Comparison of ENCODE assay signal across 10 cellular contexts in genomic region chr14:71117839-71118743, GRCh38.
DNase-seq lines count a peak whose midpoint lies in the region; ATAC-seq and TF ChIP-seq lines count a peak whose summit lies in the region.
"Had no signal": no experiment of that assay in that cellular context is flagged by ENCODE, and none has a peak within 500 bp of the region (broad histone marks: within the 10 kb centered on the region; RNA-seq: fewer than 3 reads in every experiment).

No MANE protein-coding gene starts in this region.

- H3K27me3 ChIP-seq in foreskin keratinocyte (no peaks in the 10 kb centered on the region), smooth muscle cell (ENCODE audit: low read depth) (no peaks in the 10 kb centered on the region), H7 (ENCODE audit: control insufficient read depth, insufficient read depth, low read length) (no peaks in the 10 kb centered on the region)

- H3K36me3 ChIP-seq in smooth muscle cell (ENCODE audit: low read depth) (no peaks in the 10 kb centered on the region), H7 (replicated peaks; ENCODE audit: control insufficient read depth, insufficient read depth, low read length) (no peaks in the 10 kb centered on the region)

- H3K27ac ChIP-seq in foreskin keratinocyte (peak overlapping the region; percentile 99), smooth muscle cell (ENCODE audit: low read depth) (peak overlapping the region; percentile 100)
- H3K27ac ChIP-seq: A549 had no signal

- 29% methylated on average over 10 of the region's 10 CpGs for WGBS in smooth muscle cell (ENCODE audit: low lambda C conversion rate)

- H3K4me2 ChIP-seq in smooth muscle cell, result peak overlapping the region; percentile 75
- H3K4me2 ChIP-seq: A549 had no signal

- POLR2A ChIA-PET in activated CD4-positive, alpha-beta memory T cell treated with anti-CD3 and anti-CD28 coated beads for 36 hours (lab: Charles Lee), result interaction anchor here (0.6 to 0.7 kb wide), 2 partner anchors 30 to 281 kb away, joined by 3 read pairs; no protein-coding TSS in a partner anchor
- POLR2A ChIA-PET in activated CD4-positive, alpha-beta memory T cell treated with anti-CD3 and anti-CD28 coated beads, Interleukin-2, amount 10 ng/mL, durations not matched to agents 7 days and 5 days (lab: Charles Lee), result interaction anchor here (1.1 kb wide), 1 partner anchor 13 kb away, joined by 3 read pairs; no protein-coding TSS in a partner anchor

- no peaks in the 10 kb centered on the region for H3K9me3 ChIP-seq in smooth muscle cell (replicated peaks; ENCODE audit: low read depth)
- H3K9me3 ChIP-seq: A549 had no signal

- H4K20me1 ChIP-seq in smooth muscle cell (ENCODE audit: low read depth), result no peaks in the 10 kb centered on the region

- peak overlapping the region; percentile 96 for H3K9ac ChIP-seq in smooth muscle cell (ENCODE audit: low read depth)

- peak overlapping the region; percentile 5 for H2AFZ ChIP-seq in smooth muscle cell (ENCODE audit: low read depth)

- DNase-seq in activated CD4-positive, alpha-beta memory T cell treated with anti-CD3 and anti-CD28 coated beads for 36 hours, result peak; percentile 23
- no peak for DNase-seq in activated CD4-positive, alpha-beta memory T cell treated with anti-CD3 and anti-CD28 coated beads, Interleukin-2, amount 10 ng/mL, durations not matched to agents 7 days and 5 days
- DNase-seq in T1000 (lab: John Stamatoyannopoulos, UW), result peak; percentile 86
- DNase-seq in foreskin keratinocyte, result peak; percentile 96 to 98
- DNase-seq in smooth muscle cell (lab: John Stamatoyannopoulos, UW; ENCODE audit: unreplicated experiment), result no peak
- no peak for DNase-seq in H7
- DNase-seq in hepatic stellate cell (ENCODE audit: low spot score), result no peak
- DNase-seq: SW 1271 had no signal

- H3K79me2 ChIP-seq in smooth muscle cell (ENCODE audit: low read depth), result no peaks in the 10 kb centered on the region

- peak overlapping the region; percentile 85 for H3K27ac Mint-ChIP-seq in activated CD4-positive, alpha-beta memory T cell treated with anti-CD3 and anti-CD28 coated beads for 36 hours
- H3K27ac Mint-ChIP-seq in activated CD4-positive, alpha-beta memory T cell treated with anti-CD3 and anti-CD28 coated beads, Interleukin-2, amount 10 ng/mL, durations not matched to agents 7 days and 5 days, result no peak overlapping the region

- peaks cover 22% of the 10 kb centered on the region for H3F3A ChIP-seq in smooth muscle cell (ENCODE audit: low read depth)

- intact Hi-C loops in activated CD4-positive, alpha-beta memory T cell treated with anti-CD3 and anti-CD28 coated beads for 36 hours (cut with micrococcal nuclease), result loop anchor here (10.0 kb wide), 1 partner anchor 207 kb away; the partner anchor contains the start of gene SIPA1L1

- TF ChIP-seq CTCF in foreskin keratinocyte (conservative IDR thresholded peaks at IDR 0.05) (no peak), smooth muscle cell (IDR thresholded peaks at IDR 0.05; ENCODE audit: borderline replicate concordance, insufficient read depth, poor library complexity, severe bottlenecking) (no peak)

- CTCF ChIA-PET in activated CD4-positive, alpha-beta memory T cell treated with anti-CD3 and anti-CD28 coated beads for 36 hours (lab: Charles Lee), result interaction anchor here (0.6 to 3.0 kb wide), 5 partner anchors 14 to 631 kb away, joined by 3 to 17 read pairs (median 3); partner anchors contain the start of gene PCNX1
- CTCF ChIA-PET in activated CD4-positive, alpha-beta memory T cell treated with anti-CD3 and anti-CD28 coated beads, Interleukin-2, amount 10 ng/mL, durations not matched to agents 7 days and 5 days (lab: Charles Lee), result no interaction called here

- ATAC-seq in foreskin keratinocyte, result peak; percentile 94
- ATAC-seq in GM19351 (IDR thresholded peaks at IDR 0.05; ENCODE audit: unreplicated experiment), result no peak

- no peak overlapping the region for H3K4me3 Mint-ChIP-seq in activated CD4-positive, alpha-beta memory T cell treated with anti-CD3 and anti-CD28 coated beads for 36 hours
- H3K4me3 Mint-ChIP-seq in activated CD4-positive, alpha-beta memory T cell treated with anti-CD3 and anti-CD28 coated beads, Interleukin-2, amount 10 ng/mL, durations not matched to agents 7 days and 5 days, result no peak overlapping the region

- H3K27me3 Mint-ChIP-seq in activated CD4-positive, alpha-beta memory T cell treated with anti-CD3 and anti-CD28 coated beads for 36 hours, result no peaks in the 10 kb centered on the region
- no peaks in the 10 kb centered on the region for H3K27me3 Mint-ChIP-seq in activated CD4-positive, alpha-beta memory T cell treated with anti-CD3 and anti-CD28 coated beads, Interleukin-2, amount 10 ng/mL, durations not matched to agents 7 days and 5 days

- H3K36me3 Mint-ChIP-seq in activated CD4-positive, alpha-beta memory T cell treated with anti-CD3 and anti-CD28 coated beads for 36 hours, result peaks cover 8% of the 10 kb centered on the region
- H3K36me3 Mint-ChIP-seq in activated CD4-positive, alpha-beta memory T cell treated with anti-CD3 and anti-CD28 coated beads, Interleukin-2, amount 10 ng/mL, durations not matched to agents 7 days and 5 days (ENCODE audit: low read depth), result peaks cover 15% of the 10 kb centered on the region

- peaks cover 24% of the 10 kb centered on the region for H3K4me1 Mint-ChIP-seq in activated CD4-positive, alpha-beta memory T cell treated with anti-CD3 and anti-CD28 coated beads for 36 hours (ENCODE audit: low read depth)
- peaks cover 10% of the 10 kb centered on the region for H3K4me1 Mint-ChIP-seq in activated CD4-positive, alpha-beta memory T cell treated with anti-CD3 and anti-CD28 coated beads, Interleukin-2, amount 10 ng/mL, durations not matched to agents 7 days and 5 days

- H3K9me3 Mint-ChIP-seq in activated CD4-positive, alpha-beta memory T cell treated with anti-CD3 and anti-CD28 coated beads for 36 hours, result no peaks in the 10 kb centered on the region
- H3K9me3 Mint-ChIP-seq in activated CD4-positive, alpha-beta memory T cell treated with anti-CD3 and anti-CD28 coated beads, Interleukin-2, amount 10 ng/mL, durations not matched to agents 7 days and 5 days, result no peaks in the 10 kb centered on the region

- H3K4me1 ChIP-seq in foreskin keratinocyte (peaks cover 33% of the 10 kb centered on the region), smooth muscle cell (ENCODE audit: low read depth) (peaks cover 30% of the 10 kb centered on the region)

- H3K4me3 ChIP-seq in smooth muscle cell (no peak overlapping the region), H7 (ENCODE audit: insufficient read depth, low read depth, low read length) (no peak overlapping the region)
- H3K4me3 ChIP-seq: A549 had no signal

Comparison
In these comparisons a context has a peak if more than half of its experiments do, and no peak if none do; other contexts are left out.
1. DNase-seq: peak in activated CD4-positive, alpha-beta memory T cell treated with anti-CD3 and anti-CD28 coated beads for 36 hours (single experiment), T1000 (single experiment) and foreskin keratinocyte (2 of 2); none in activated CD4-positive, alpha-beta memory T cell treated with anti-CD3 and anti-CD28 coated beads, Interleukin-2, amount 10 ng/mL, durations not matched to agents 7 days and 5 days (single experiment), smooth muscle cell (single experiment), H7 (single experiment) and hepatic stellate cell (single experiment).